ENCODE assay signal across 2 cellular contexts in genomic region chrX:41333744-41333993, GRCh38.
A peak's percentile ranks its signal among the peaks of the same experiment; 100 is the strongest.
TF ChIP-seq lines count a peak whose summit lies in the region.

No MANE protein-coding gene starts in this region.

TF ChIP-seq in IMR-90, 13 proteins besides CTCF, POLR2A, EP300 and RAD21:
- TF ChIP-seq USF2 (IDR thresholded peaks at IDR 0.05; ENCODE audit: low read depth, low read length) (no peak), MAZ (IDR thresholded peaks at IDR 0.05; ENCODE audit: borderline replicate concordance, low read depth, low read length) (no peak), RFX5 (IDR thresholded peaks at IDR 0.05; ENCODE audit: low read depth, low read length) (no peak), MAFK (IDR thresholded peaks at IDR 0.05; ENCODE audit: low read depth, low read length) (no peak), MXI1 (IDR thresholded peaks at IDR 0.05; ENCODE audit: borderline replicate concordance, low read depth, low read length) (no peak), RCOR1 (IDR thresholded peaks at IDR 0.05; ENCODE audit: insufficient replicate concordance, low read length) (no peak), ELK1 (IDR thresholded peaks at IDR 0.05; ENCODE audit: borderline replicate concordance, low read depth, low read length) (no peak), CEBPB (IDR thresholded peaks at IDR 0.05; ENCODE audit: low read depth, low read length) (no peak), FOS (IDR thresholded peaks at IDR 0.05; ENCODE audit: low read depth, low read length) (no peak), NFE2L2 (IDR thresholded peaks at IDR 0.05; ENCODE audit: low read depth, low read length) (no peak), BHLHE40 (IDR thresholded peaks at IDR 0.05; ENCODE audit: low read depth, low read length) (no peak), CHD1 (IDR thresholded peaks at IDR 0.05; ENCODE audit: low read depth, low read length) (no peak), SMC3 (IDR thresholded peaks at IDR 0.05; ENCODE audit: low read depth, low read length) (no peak)

TF ChIP-seq in GM12878, 131 proteins besides CTCF, POLR2A, EP300 and RAD21:
- TF ChIP-seq IRF5 (IDR thresholded peaks at IDR 0.05; ENCODE audit: borderline replicate concordance) (peak; percentile 78; the same call in 1 of the 2 replicates), TCF7 (IDR thresholded peaks at IDR 0.05; ENCODE audit: borderline replicate concordance) (no peak), BRCA1 (IDR thresholded peaks at IDR 0.05; ENCODE audit: low read depth, low read length) (peak; percentile 82), SREBF2 (IDR thresholded peaks at IDR 0.05; ENCODE audit: low read length) (no peak), SPI1 (IDR thresholded peaks at IDR 0.05; ENCODE audit: borderline replicate concordance, insufficient read depth, low read depth, low read length) (no peak), ELK1 (IDR thresholded peaks at IDR 0.05; ENCODE audit: low read depth, low read length) (peak; percentile 14; the same call in 1 of the 2 replicates), CHD2 (IDR thresholded peaks at IDR 0.05; ENCODE audit: borderline replicate concordance, low read depth, low read length) (peak; percentile 98), KLF5 (IDR thresholded peaks at IDR 0.05; ENCODE audit: partially characterized antibody) (peak; percentile 11), MLLT1 (IDR thresholded peaks at IDR 0.05) (peak; percentile 85; the same call in 1 of the 2 replicates)
TF ChIP-seq in GM12878: peak in this region for 6.
